Comparison of ENCODE assay signal across 8 cellular contexts in the genomic region with DNA sequence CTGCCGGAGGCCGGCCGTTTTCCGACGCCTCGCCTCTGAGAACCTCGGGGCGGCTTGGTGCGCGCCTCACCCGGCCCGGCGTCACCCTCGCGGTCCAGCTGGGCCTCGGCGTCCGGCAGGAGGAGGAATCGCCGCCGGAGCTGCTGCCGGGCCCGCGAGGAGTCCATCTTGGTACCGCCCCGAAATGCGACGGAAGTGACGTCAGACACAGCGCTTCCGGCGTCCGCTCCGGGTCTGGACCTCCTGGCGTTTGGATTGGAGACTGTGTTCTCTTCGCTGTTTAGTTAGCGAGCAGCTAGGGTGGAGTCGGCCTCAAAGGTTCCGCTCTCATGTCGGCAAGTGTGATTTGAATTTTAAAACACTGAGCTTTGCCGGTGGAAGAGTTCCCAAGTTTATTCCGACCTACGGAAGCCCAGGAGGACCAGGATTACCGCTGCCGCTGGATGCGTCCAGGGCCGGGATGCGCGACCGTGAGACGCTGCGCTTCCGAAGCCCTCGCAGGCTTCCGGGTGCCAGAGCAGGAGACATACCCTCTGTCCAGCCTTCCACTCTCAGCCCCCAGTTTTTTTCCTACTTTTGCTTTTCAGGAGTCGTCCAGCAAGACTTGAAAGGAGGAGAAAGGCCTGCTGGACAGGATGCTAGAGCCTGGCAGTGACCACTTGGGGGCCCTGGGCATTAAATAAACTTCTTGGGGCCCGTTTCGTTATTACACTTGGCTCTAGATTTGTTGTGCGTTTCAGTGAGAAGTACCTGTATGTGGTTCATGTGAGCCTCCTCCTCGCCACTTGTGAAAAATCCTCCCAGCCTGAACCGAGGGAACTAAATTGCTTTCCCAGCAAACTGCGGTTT. TPM values are rescaled to one million over a fixed set of nuclear protein-coding genes. Genes with fewer than 3 reads are reported as not detected.
A peak's percentile ranks its signal among the peaks of the same experiment; 100 is the strongest.
DNase-seq lines count a peak whose midpoint lies in the region; ATAC-seq, FAIRE-seq and TF ChIP-seq lines count a peak whose summit lies in the region.

A gene with protein sequence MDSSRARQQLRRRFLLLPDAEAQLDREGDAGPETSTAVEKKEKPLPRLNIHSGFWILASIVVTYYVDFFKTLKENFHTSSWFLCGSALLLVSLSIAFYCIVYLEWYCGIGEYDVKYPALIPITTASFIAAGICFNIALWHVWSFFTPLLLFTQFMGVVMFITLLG (minus strand): TSS at position 188 of the 849 bp plus-strand sequence. CDS start 21 bp downstream, at position 167.

- H3K9me3 ChIP-seq in smooth muscle cell (replicated peaks; ENCODE audit: low read depth) = no peaks in the 10 kb centered on the region

- no peak for FAIRE-seq in bronchial epithelial cell (lab: Jason Lieb, UNC)

- peaks cover 13% of the 10 kb centered on the region for H3K4me1 ChIP-seq in smooth muscle cell (ENCODE audit: low read depth)

- H3K4me3 ChIP-seq in AG04449 (ENCODE audit: low read depth, low read length) (peak within 1 kb of the TSS; percentile 77), WI38 (ENCODE audit: low read depth, low read length) (peak within 1 kb of the TSS; percentile 89), bronchial epithelial cell (ENCODE audit: low read depth, low read length) (peak within 1 kb of the TSS; percentile 81), smooth muscle cell (peak within 1 kb of the TSS; percentile 94)

- peak within 1 kb of the TSS; percentile 98 for H2AFZ ChIP-seq in smooth muscle cell (ENCODE audit: low read depth)

- H3F3A ChIP-seq in smooth muscle cell (ENCODE audit: low read depth) = no peaks in the 10 kb centered on the region

- no peaks in the 10 kb centered on the region for H3K27me3 ChIP-seq in bronchial epithelial cell (ENCODE audit: control insufficient read depth, insufficient read depth, low read length)
- H3K27me3 ChIP-seq in smooth muscle cell (ENCODE audit: low read depth) = no peaks in the 10 kb centered on the region

- H3K4me2 ChIP-seq in smooth muscle cell = peak within 1 kb of the TSS; percentile 93

- H3K9ac ChIP-seq in smooth muscle cell (ENCODE audit: low read depth) = peak within 1 kb of the TSS; percentile 98

- no peaks in the 10 kb centered on the region for H4K20me1 ChIP-seq in smooth muscle cell (ENCODE audit: low read depth)

- DNase-seq in AG04449 (ENCODE audit: low read depth, low spot score) (peak; percentile 55), NCI-H2227 (lab: John Stamatoyannopoulos, UW; ENCODE audit: unreplicated experiment) (peak; percentile 91), bronchial epithelial cell (ENCODE audit: low read depth) (peak; percentile 82), iPS-NIHi11 (ENCODE audit: low spot score) (peak; percentile 98), smooth muscle cell (lab: John Stamatoyannopoulos, UW; ENCODE audit: unreplicated experiment) (peak; percentile 75)

- POLR2A ChIA-PET in AG04449 (lab: Yijun Ruan, JAX) = interaction anchor here (1.2 kb wide), 1 partner anchor 37 kb away, joined by 4 read pairs; no protein-coding TSS in a partner anchor

- H3K27ac ChIP-seq in smooth muscle cell (ENCODE audit: low read depth) = peak within 1 kb of the TSS; percentile 87

- CTCF ChIA-PET in AG04449 (lab: Yijun Ruan, JAX) = interaction anchor here (0.8 to 6.1 kb wide), 7 partner anchors 11 to 183 kb away, joined by 3 to 54 read pairs (median 6); no protein-coding TSS in a partner anchor

- ATAC-seq in GM18868 (IDR thresholded peaks at IDR 0.05; ENCODE audit: unreplicated experiment) = peak; percentile 98
- peak; percentile 97 for ATAC-seq in HG03108 (IDR thresholded peaks at IDR 0.05; ENCODE audit: unreplicated experiment)

- TF ChIP-seq CTCF in AG04449 (IDR thresholded peaks at IDR 0.05; ENCODE audit: insufficient read depth, low read length, missing control alignments) (peak; percentile 3), WI38 (IDR thresholded peaks at IDR 0.05; ENCODE audit: low read depth, low read length) (no peak), bronchial epithelial cell (IDR thresholded peaks at IDR 0.05; ENCODE audit: insufficient read depth, low read length, severe bottlenecking) (peak; percentile 23), smooth muscle cell (IDR thresholded peaks at IDR 0.05; ENCODE audit: borderline replicate concordance, insufficient read depth, poor library complexity, severe bottlenecking) (peak; percentile 10)

- peaks cover 14% of the 10 kb centered on the region for H3K79me2 ChIP-seq in smooth muscle cell (ENCODE audit: low read depth)

- WGBS in smooth muscle cell (ENCODE audit: low lambda C conversion rate) = 1% methylated on average over 62 of the region's 62 CpGs

- H3K36me3 ChIP-seq in bronchial epithelial cell (ENCODE audit: control insufficient read depth, insufficient read depth, low read length) (peaks cover 7% of the 10 kb centered on the region), smooth muscle cell (ENCODE audit: low read depth) (no peaks in the 10 kb centered on the region)

RNA-seq across cellular contexts. Expression of the gene that starts here (rescaled TPM):
- total RNA-seq in bronchial epithelial cell = 20.0 and 29.4 TPM in 2 replicates
- 42.9 and 44.2 TPM in 2 replicates for total RNA-seq in smooth muscle cell
- polyA plus RNA-seq in smooth muscle cell = 43.9 and 45.4 TPM in 2 replicates

Comparison
In these comparisons a context has a peak if more than half of its experiments do, and no peak if none do; other contexts are left out.
1. Peak in every context shown above with its lines: DNase-seq, ATAC-seq, H3K4me3 ChIP-seq and H3K27ac ChIP-seq.